In genomic region chr9:130860458-130861316, GRCh38 we compare ENCODE assay signal across 2 cellular contexts.
TF ChIP-seq lines count a peak whose summit lies in the region.

No MANE protein-coding gene starts in this region.

TF ChIP-seq in PFSK-1, 5 proteins besides CTCF, POLR2A, EP300 and RAD21:
- TF ChIP-seq FOXP2 (optimal IDR thresholded peaks at IDR 0.05; ENCODE audit: borderline replicate concordance, extremely low read depth, extremely low read length, insufficient read depth) (peak; percentile 87), SIN3A (IDR thresholded peaks at IDR 0.05; ENCODE audit: borderline replicate concordance, insufficient read depth, low read length) (no peak)

TF ChIP-seq in H1, 55 proteins besides CTCF, POLR2A, EP300 and RAD21:
- no peak for TF ChIP-seq HDAC2 (IDR thresholded peaks at IDR 0.05; ENCODE audit: borderline replicate concordance in 1 of 2, low read depth in 2 of 2, low read length in 2 of 2)
- TF ChIP-seq BRCA1 (IDR thresholded peaks at IDR 0.05; ENCODE audit: low read depth, low read length): no peak
- TF ChIP-seq KDM1A (IDR thresholded peaks at IDR 0.05; ENCODE audit: borderline replicate concordance, low read length): no peak
- no peak for TF ChIP-seq SP1 (IDR thresholded peaks at IDR 0.05; ENCODE audit: low read depth, low read length)
- no peak for TF ChIP-seq CBX5 (IDR thresholded peaks at IDR 0.05; ENCODE audit: low read depth, low read length)
- TF ChIP-seq JUN (IDR thresholded peaks at IDR 0.05; ENCODE audit: low read depth, low read length): no peak
- TF ChIP-seq SRF (IDR thresholded peaks at IDR 0.05; ENCODE audit: low read depth, low read length): no peak
- no peak for TF ChIP-seq RNF2 (IDR thresholded peaks at IDR 0.05; ENCODE audit: borderline replicate concordance, low read depth, low read length, missing control alignments, poor library complexity, severe bottlenecking)
- no peak for TF ChIP-seq RXRA (IDR thresholded peaks at IDR 0.05; ENCODE audit: insufficient read depth, low read depth, low read length)
- no peak for TF ChIP-seq CHD2 (IDR thresholded peaks at IDR 0.05; ENCODE audit: low read length)
- no peak for TF ChIP-seq EGR1 (IDR thresholded peaks at IDR 0.05; ENCODE audit: borderline replicate concordance, low read depth, low read length)
- TF ChIP-seq USF2 (IDR thresholded peaks at IDR 0.05; ENCODE audit: low read length): no peak
